In the genomic region with DNA sequence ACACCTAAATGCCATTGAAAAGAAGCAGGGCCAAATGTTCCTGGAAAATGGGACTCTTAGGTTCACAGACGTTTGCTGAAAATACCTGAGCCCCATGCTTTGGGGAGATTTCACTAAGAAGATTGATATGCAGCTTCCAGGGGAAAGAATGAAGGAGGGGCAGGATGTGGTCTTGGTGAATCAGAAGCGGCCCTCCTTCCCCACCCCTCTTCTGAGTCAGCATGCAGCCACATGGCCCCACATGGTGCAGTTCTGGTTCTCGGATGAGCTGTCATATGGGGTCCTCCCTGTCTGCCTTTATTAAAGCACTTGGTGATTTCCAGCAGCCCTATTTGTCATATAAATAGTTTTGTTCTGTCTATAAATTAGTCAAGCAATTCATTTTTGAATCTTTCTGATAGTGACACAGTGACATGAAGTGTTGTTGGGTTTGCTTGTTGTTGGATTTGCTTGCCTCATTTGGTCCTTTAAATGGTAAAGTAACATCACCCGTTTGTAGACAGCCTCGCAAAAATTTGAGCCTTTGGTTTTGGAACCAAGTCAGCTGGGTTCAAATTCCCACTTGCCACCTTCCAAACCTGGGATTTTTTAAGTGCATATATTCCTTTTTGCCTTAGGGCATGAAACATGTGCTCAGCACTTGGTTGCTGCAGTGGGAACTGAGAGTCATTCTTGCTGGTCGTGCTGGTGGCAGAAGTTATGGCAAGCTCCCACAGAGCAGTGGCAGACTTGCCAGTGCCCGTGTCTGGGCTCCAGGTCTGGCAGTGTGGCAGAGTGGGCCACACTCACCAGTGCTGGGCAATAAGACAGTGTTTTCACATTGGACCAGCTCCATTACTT, we compare ENCODE assay signal across 9 cellular contexts.
DNase-seq lines count a peak whose midpoint lies in the region; ATAC-seq, FAIRE-seq and TF ChIP-seq lines count a peak whose summit lies in the region.
"Had no signal": no experiment of that assay in that cellular context is flagged by ENCODE, and none has a peak within 500 bp of the region (broad histone marks: within the 10 kb centered on the region; RNA-seq: fewer than 3 reads in every experiment).

No MANE protein-coding gene starts in this region.

- peak overlapping the region; percentile 57 for H3K4me2 ChIP-seq in mammary epithelial cell (ENCODE audit: insufficient read depth, low read depth, low read length)

- H3K4me3 ChIP-seq in mammary epithelial cell (replicated peaks in 1 of 3; ENCODE audit: insufficient read depth in 1 of 3, low read depth in 2 of 3, low read length in 3 of 3) (no peak overlapping the region), small intestine (ENCODE audit: low read depth in 1 of 2, low read length in 2 of 2) (no peak overlapping the region)

- peak overlapping the region; percentile 96 for H3K27ac ChIP-seq in mammary epithelial cell (ENCODE audit: insufficient read depth, low read depth, low read length)
- H3K27ac ChIP-seq in small intestine (ENCODE audit: low read depth in 1 of 2, low read length in 1 of 2): no peak overlapping the region
- H3K27ac ChIP-seq: neutrophil had no signal

- peak; percentile 58 for DNase-seq in AG09319 (ENCODE audit: extremely low read depth, low read depth)
- DNase-seq in UCSD-AML1 (lab: John Stamatoyannopoulos, UW; ENCODE audit: unreplicated experiment): peak; percentile 7
- DNase-seq in mammary epithelial cell: peak; percentile 98
- DNase-seq in small intestine: peak; percentile 24
- no peak for DNase-seq in NCI-H128 (lab: John Stamatoyannopoulos, UW; ENCODE audit: unreplicated experiment)
- no peak for DNase-seq in cerebellar nuclear complex (lab: John Stamatoyannopoulos, UW)

- TF ChIP-seq CTCF in AG09319 (IDR thresholded peaks at IDR 0.05; ENCODE audit: low read depth, low read length) (no peak), mammary epithelial cell (conservative IDR thresholded peaks at IDR 0.05 in 1 of 2, IDR thresholded peaks at IDR 0.05 in 1 of 2; ENCODE audit: extremely low read depth in 1 of 2, insufficient read depth in 1 of 2, low read depth in 1 of 2, low read length in 2 of 2) (no peak)

- in situ Hi-C loops in mammary epithelial cell (cut with MboI; ENCODE audit: low sequenced_read_pairs in 2 of 2): no loop called here

- H3K27me3 ChIP-seq in mammary epithelial cell (ENCODE audit: insufficient read depth, low read length) (no peaks in the 10 kb centered on the region), small intestine (ENCODE audit: control insufficient read depth in 2 of 2, insufficient read depth in 2 of 2, low read length in 2 of 2) (no peaks in the 10 kb centered on the region)
- H3K27me3 ChIP-seq: neutrophil had no signal

- H3K36me3 ChIP-seq in mammary epithelial cell (ENCODE audit: insufficient read depth, low read length) (no peaks in the 10 kb centered on the region), small intestine (ENCODE audit: control insufficient read depth in 2 of 2, insufficient read depth in 2 of 2, low read length in 2 of 2) (no peaks in the 10 kb centered on the region)
- H3K36me3 ChIP-seq: neutrophil had no signal

- BruUV-seq in mammary epithelial cell (replicated peaks; lab: Mats Ljungman, UMichigan): TSS peak; percentile 89

- H3K79me2 ChIP-seq in mammary epithelial cell (ENCODE audit: insufficient read depth, low read length): no peaks in the 10 kb centered on the region

- peak overlapping the region; percentile 88 for H2AFZ ChIP-seq in mammary epithelial cell (ENCODE audit: low read depth, low read length)

- no peak for FAIRE-seq in small intestine (lab: Jason Lieb, UNC)

- intact Hi-C loops in mammary epithelial cell (cut with micrococcal nuclease): loop anchor here (1.0 to 10.0 kb wide), 6 partner anchors 12 to 140 kb away; no protein-coding TSS in a partner anchor

- H3K9ac ChIP-seq in mammary epithelial cell (ENCODE audit: insufficient read depth, low read length): peak overlapping the region; percentile 59

- CTCF ChIA-PET in mammary epithelial cell (lab: Charles Lee; ENCODE audit: low non-redundant PET): no interaction called here

- peaks cover 23% of the 10 kb centered on the region for H3K4me1 ChIP-seq in mammary epithelial cell (ENCODE audit: insufficient read depth, low read length)
- H3K4me1 ChIP-seq in small intestine (ENCODE audit: control insufficient read depth in 2 of 2, insufficient read depth in 1 of 2, low read depth in 1 of 2, low read length in 1 of 2): no peaks in the 10 kb centered on the region

- dilution Hi-C loops in mammary epithelial cell (cut with HindIII; ENCODE audit: low sequenced_read_pairs): no loop called here

- H3K9me3 ChIP-seq in mammary epithelial cell (replicated peaks; ENCODE audit: insufficient read depth, low read length) (no peaks in the 10 kb centered on the region), small intestine (ENCODE audit: control insufficient read depth, low read depth) (no peaks in the 10 kb centered on the region)
- H3K9me3 ChIP-seq: neutrophil had no signal

- 21% methylated on average over 6 of the region's 7 CpGs for WGBS in mammary epithelial cell (ENCODE audit: low coverage, missing lambda C conversion rate)
- WGBS in small intestine, 3 donors: 62 to 83% (median 63%) methylated on average over 7 of the region's 7 CpGs

- H4K20me1 ChIP-seq in mammary epithelial cell (ENCODE audit: insufficient read depth, low read length): no peaks in the 10 kb centered on the region

- peak; percentile 96 for ATAC-seq in GM19452 (IDR thresholded peaks at IDR 0.05; ENCODE audit: unreplicated experiment)
- peak; percentile 99 for ATAC-seq in HG03460 (IDR thresholded peaks at IDR 0.05; ENCODE audit: unreplicated experiment)

Comparison
In these comparisons a context has a peak if more than half of its experiments do, and no peak if none do; other contexts are left out.
1. DNase-seq: peak in AG09319 (single experiment), UCSD-AML1 (single experiment), mammary epithelial cell (single experiment) and small intestine (single experiment); none in NCI-H128 (single experiment) and cerebellar nuclear complex (0 of 2).